ENCODE assay signal across 9 cellular contexts in the genomic region with DNA sequence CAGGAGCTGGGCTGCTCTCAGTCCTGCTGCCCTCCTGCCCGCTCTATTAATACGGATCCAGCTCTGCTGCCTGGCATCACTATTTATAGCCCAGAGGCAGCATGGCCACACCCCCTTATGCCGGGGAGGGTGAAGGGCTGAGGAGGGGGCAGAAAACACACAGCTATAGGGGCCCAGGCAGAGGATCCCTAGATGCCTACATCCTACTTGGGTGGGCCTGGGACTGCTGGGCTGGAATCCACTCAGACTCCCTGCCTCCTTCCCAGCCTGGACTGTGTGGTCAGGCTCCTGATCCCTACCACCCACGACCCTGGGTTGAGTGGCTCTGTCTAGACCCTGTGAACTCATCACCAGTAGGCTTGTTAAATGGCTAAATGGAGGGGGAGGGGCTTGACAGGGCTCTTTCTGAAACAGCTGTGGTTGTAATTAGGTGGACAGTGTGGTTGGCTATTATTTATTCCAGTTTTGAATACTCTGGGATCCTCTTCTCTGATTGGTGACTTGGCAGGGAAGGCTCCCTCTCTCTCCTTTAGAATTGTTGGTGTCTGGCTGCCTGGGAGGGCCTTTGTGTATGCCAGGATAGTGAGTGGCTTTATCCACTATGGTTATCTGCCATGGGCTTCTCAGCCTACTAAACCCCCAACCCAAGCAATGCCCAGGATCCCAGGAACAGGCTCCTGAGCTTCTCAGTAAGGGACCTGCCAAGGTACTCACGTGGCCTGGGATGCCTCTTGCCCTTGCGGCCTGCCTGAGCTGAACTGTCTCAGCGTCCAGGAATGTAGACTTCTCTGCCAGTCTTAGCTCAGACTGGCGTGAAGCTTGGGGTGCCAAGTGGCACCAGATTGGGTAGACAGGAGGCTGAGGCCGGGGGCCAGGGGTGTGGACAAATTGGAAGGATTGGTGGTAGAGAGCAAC. TPM values are rescaled to one million over a fixed set of nuclear protein-coding genes. Genes with fewer than 3 reads are reported as not detected.
DNase-seq lines count a peak whose midpoint lies in the region; ATAC-seq and TF ChIP-seq lines count a peak whose summit lies in the region.
"Had no signal": no experiment of that assay in that cellular context is flagged by ENCODE, and none has a peak within 500 bp of the region (broad histone marks: within the 10 kb centered on the region; RNA-seq: fewer than 3 reads in every experiment).

No MANE protein-coding gene starts in this region.

- H4K20me1 ChIP-seq in BLaER1: no peaks in the 10 kb centered on the region

- POLR2A ChIA-PET in activated CD4-positive, alpha-beta memory T cell treated with anti-CD3 and anti-CD28 coated beads, Interleukin-2, amount 10 ng/mL, durations not matched to agents 7 days and 5 days (lab: Charles Lee): interaction anchor here (0.6 kb wide), 1 partner anchor 12 kb away, joined by 3 read pairs; no protein-coding TSS in a partner anchor

- ATAC-seq in HG03135 (IDR thresholded peaks at IDR 0.05; ENCODE audit: unreplicated experiment): no peak
- no peak for ATAC-seq in sciatic nerve

- peaks cover 12% of the 10 kb centered on the region; the same call in 1 of the 2 replicates for H3K36me3 ChIP-seq in BLaER1
- peaks cover 21% of the 10 kb centered on the region for H3K36me3 ChIP-seq in suprapubic skin

- peaks cover 19% of the 10 kb centered on the region for H3K27me3 Mint-ChIP-seq in activated CD4-positive, alpha-beta memory T cell treated with anti-CD3 and anti-CD28 coated beads, Interleukin-2, amount 10 ng/mL, durations not matched to agents 7 days and 5 days

- peaks cover 46% of the 10 kb centered on the region for H3K4me1 ChIP-seq in BLaER1
- peaks cover 80% of the 10 kb centered on the region for H3K4me1 ChIP-seq in suprapubic skin

- no peak for TF ChIP-seq POLR2A in suprapubic skin (IDR thresholded peaks at IDR 0.05)

- H3K9me3 ChIP-seq in BLaER1 (no peaks in the 10 kb centered on the region), suprapubic skin (no peaks in the 10 kb centered on the region)

- WGBS in suprapubic skin: 36% methylated on average over 8 of the region's 9 CpGs

- no peak overlapping the region for H3K9ac ChIP-seq in BLaER1

- no peak overlapping the region for H3K27ac Mint-ChIP-seq in activated CD4-positive, alpha-beta memory T cell treated with anti-CD3 and anti-CD28 coated beads, Interleukin-2, amount 10 ng/mL, durations not matched to agents 7 days and 5 days
- H3K27ac Mint-ChIP-seq: dendritic cell treated with granulocyte-macrophage colony-stimulating factor and Interleukin-4, amounts not matched to agents 40 ng/mL and 50 ng/mL, for 4 days had no signal

- TF ChIP-seq EP300 in suprapubic skin (IDR thresholded peaks at IDR 0.05): no peak

- no peak overlapping the region for H3K4me3 Mint-ChIP-seq in activated CD4-positive, alpha-beta memory T cell treated with anti-CD3 and anti-CD28 coated beads, Interleukin-2, amount 10 ng/mL, durations not matched to agents 7 days and 5 days

- H3K4me3 ChIP-seq in BLaER1 (peak overlapping the region; percentile 66; the same call in 1 of the 2 replicates), astrocyte of the cerebellum (ENCODE audit: low read depth, low read length) (peak overlapping the region; percentile 82), suprapubic skin (peak overlapping the region; percentile 57)

- peak; percentile 90 for DNase-seq in NCI-H146 (lab: John Stamatoyannopoulos, UW)
- peak; percentile 38 for DNase-seq in astrocyte of the cerebellum (ENCODE audit: low read depth)
- DNase-seq in islet precursor cell: peak; percentile 92
- peak in 1 of 2 donors; percentile 72 for DNase-seq in suprapubic skin (ENCODE audit: low spot score in 2 of 2)
- no peak for DNase-seq in activated CD4-positive, alpha-beta memory T cell treated with anti-CD3 and anti-CD28 coated beads, Interleukin-2, amount 10 ng/mL, durations not matched to agents 7 days and 5 days
- DNase-seq in sciatic nerve (ENCODE audit: low spot score): no peak

- H3K9me3 Mint-ChIP-seq in activated CD4-positive, alpha-beta memory T cell treated with anti-CD3 and anti-CD28 coated beads, Interleukin-2, amount 10 ng/mL, durations not matched to agents 7 days and 5 days: no peaks in the 10 kb centered on the region
- H3K9me3 Mint-ChIP-seq: dendritic cell treated with granulocyte-macrophage colony-stimulating factor and Interleukin-4, amounts not matched to agents 40 ng/mL and 50 ng/mL, for 4 days had no signal

- no peaks in the 10 kb centered on the region for H3K36me3 Mint-ChIP-seq in activated CD4-positive, alpha-beta memory T cell treated with anti-CD3 and anti-CD28 coated beads, Interleukin-2, amount 10 ng/mL, durations not matched to agents 7 days and 5 days (ENCODE audit: low read depth)

- CTCF ChIA-PET in activated CD4-positive, alpha-beta memory T cell treated with anti-CD3 and anti-CD28 coated beads, Interleukin-2, amount 10 ng/mL, durations not matched to agents 7 days and 5 days (lab: Charles Lee): interaction anchor here (0.5 to 1.7 kb wide), 5 partner anchors 10 to 83 kb away, joined by 3 to 8 read pairs (median 4); no protein-coding TSS in a partner anchor

- intact Hi-C loops in sciatic nerve (cut with DNase I): no loop called here

- H3K27me3 ChIP-seq in BLaER1: peaks cover 5% of the 10 kb centered on the region; the same call in 1 of the 2 replicates
- H3K27me3 ChIP-seq in suprapubic skin: no peaks in the 10 kb centered on the region

- peak overlapping the region; percentile 91 for H3K4me2 ChIP-seq in BLaER1

- peaks cover 10% of the 10 kb centered on the region for H3K4me1 Mint-ChIP-seq in activated CD4-positive, alpha-beta memory T cell treated with anti-CD3 and anti-CD28 coated beads, Interleukin-2, amount 10 ng/mL, durations not matched to agents 7 days and 5 days

- TF ChIP-seq CTCF in astrocyte of the cerebellum (IDR thresholded peaks at IDR 0.05; ENCODE audit: low read depth, low read length, missing control alignments): no peak
- TF ChIP-seq CTCF in suprapubic skin (IDR thresholded peaks at IDR 0.05): no peak

- no peak overlapping the region for H3K27ac ChIP-seq in BLaER1
- H3K27ac ChIP-seq in suprapubic skin: peak overlapping the region; percentile 84

- in situ Hi-C loops in astrocyte of the cerebellum (cut with HindIII; ENCODE audit: low sequenced_read_pairs): no loop called here

RNA-seq across cellular contexts. Expression of gene PHLDB1, which starts 15.2 kb away (rescaled TPM):
- total RNA-seq in suprapubic skin (100 to 1,000 TPM in 2 of 4 donors, 10 to 100 TPM in 2; 48.7 to 117 (median 77.3) TPM), sciatic nerve (419 TPM)
- total RNA-seq in activated CD4-positive, alpha-beta memory T cell treated with anti-CD3 and anti-CD28 coated beads, Interleukin-2, amount 10 ng/mL, durations not matched to agents 7 days and 5 days: under 1 TPM; 0.53 to 0.63 TPM

RNA-seq across cellular contexts. Expression of gene ARCN1, which starts 50.4 kb away (rescaled TPM):
- total RNA-seq in suprapubic skin (10 to 100 TPM; 70.3 to 80.7 (median 77.0) TPM), sciatic nerve (135 TPM)
- 100 to 1,000 TPM; 138 to 141 TPM for total RNA-seq in activated CD4-positive, alpha-beta memory T cell treated with anti-CD3 and anti-CD28 coated beads, Interleukin-2, amount 10 ng/mL, durations not matched to agents 7 days and 5 days

RNA-seq across cellular contexts. Expression of gene TREH, which starts 56.8 kb away (rescaled TPM):
- total RNA-seq in suprapubic skin (not detected), sciatic nerve (not detected)
- not detected for total RNA-seq in activated CD4-positive, alpha-beta memory T cell treated with anti-CD3 and anti-CD28 coated beads, Interleukin-2, amount 10 ng/mL, durations not matched to agents 7 days and 5 days

RNA-seq across cellular contexts. Expression of gene IFT46, which starts 56.9 kb away (rescaled TPM):
- total RNA-seq in suprapubic skin (10 to 100 TPM; 16.3 to 25.7 (median 22.1) TPM), sciatic nerve (22.2 TPM)
- 1 to 10 TPM; 9.6 to 10.0 TPM for total RNA-seq in activated CD4-positive, alpha-beta memory T cell treated with anti-CD3 and anti-CD28 coated beads, Interleukin-2, amount 10 ng/mL, durations not matched to agents 7 days and 5 days

Comparison
In these comparisons a context has a peak if more than half of its experiments do, and no peak if none do; other contexts are left out.
1. DNase-seq: peak in NCI-H146 (single experiment), astrocyte of the cerebellum (single experiment) and islet precursor cell (single experiment); none in activated CD4-positive, alpha-beta memory T cell treated with anti-CD3 and anti-CD28 coated beads, Interleukin-2, amount 10 ng/mL, durations not matched to agents 7 days and 5 days (single experiment) and sciatic nerve (single experiment).
2. RNA of gene PHLDB1, which starts 15.2 kb away (total RNA-seq): 419 TPM in sciatic nerve (single experiment) and 48.7 to 117 TPM in suprapubic skin; 0.53 to 0.63 TPM in activated CD4-positive, alpha-beta memory T cell treated with anti-CD3 and anti-CD28 coated beads, Interleukin-2, amount 10 ng/mL, durations not matched to agents 7 days and 5 days; every median in the first group is over 10 times any median in the second.
3. Peak in every context shown above with its lines, with median percentiles within 50 percentile points of each other: H3K4me3 ChIP-seq.